1 cellular context compared by ENCODE assay signal in the genomic region with DNA sequence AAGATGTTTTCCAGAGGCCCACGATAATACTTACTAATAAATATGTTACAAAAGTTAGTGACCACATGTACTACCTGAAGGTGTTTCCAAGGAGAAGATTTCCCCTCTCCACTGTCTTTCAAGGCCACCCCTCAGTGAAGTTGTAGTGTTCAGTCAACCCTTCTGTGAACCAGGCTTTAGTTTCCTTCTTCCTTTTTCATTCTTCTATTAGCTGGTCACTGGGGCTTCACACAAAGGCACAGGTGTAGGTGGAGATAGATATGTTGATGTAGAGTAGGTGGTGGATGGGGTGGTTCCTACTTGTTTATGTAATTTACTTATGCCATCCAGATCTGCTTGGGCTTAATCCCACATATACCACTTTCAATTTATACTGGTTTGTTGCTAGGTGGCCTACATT.
TF ChIP-seq lines count a peak whose summit lies in the region.

No MANE protein-coding gene starts in this region.

TF ChIP-seq in GM12878, 131 proteins besides CTCF, POLR2A, EP300 and RAD21:
- TF ChIP-seq, protein P1, sequence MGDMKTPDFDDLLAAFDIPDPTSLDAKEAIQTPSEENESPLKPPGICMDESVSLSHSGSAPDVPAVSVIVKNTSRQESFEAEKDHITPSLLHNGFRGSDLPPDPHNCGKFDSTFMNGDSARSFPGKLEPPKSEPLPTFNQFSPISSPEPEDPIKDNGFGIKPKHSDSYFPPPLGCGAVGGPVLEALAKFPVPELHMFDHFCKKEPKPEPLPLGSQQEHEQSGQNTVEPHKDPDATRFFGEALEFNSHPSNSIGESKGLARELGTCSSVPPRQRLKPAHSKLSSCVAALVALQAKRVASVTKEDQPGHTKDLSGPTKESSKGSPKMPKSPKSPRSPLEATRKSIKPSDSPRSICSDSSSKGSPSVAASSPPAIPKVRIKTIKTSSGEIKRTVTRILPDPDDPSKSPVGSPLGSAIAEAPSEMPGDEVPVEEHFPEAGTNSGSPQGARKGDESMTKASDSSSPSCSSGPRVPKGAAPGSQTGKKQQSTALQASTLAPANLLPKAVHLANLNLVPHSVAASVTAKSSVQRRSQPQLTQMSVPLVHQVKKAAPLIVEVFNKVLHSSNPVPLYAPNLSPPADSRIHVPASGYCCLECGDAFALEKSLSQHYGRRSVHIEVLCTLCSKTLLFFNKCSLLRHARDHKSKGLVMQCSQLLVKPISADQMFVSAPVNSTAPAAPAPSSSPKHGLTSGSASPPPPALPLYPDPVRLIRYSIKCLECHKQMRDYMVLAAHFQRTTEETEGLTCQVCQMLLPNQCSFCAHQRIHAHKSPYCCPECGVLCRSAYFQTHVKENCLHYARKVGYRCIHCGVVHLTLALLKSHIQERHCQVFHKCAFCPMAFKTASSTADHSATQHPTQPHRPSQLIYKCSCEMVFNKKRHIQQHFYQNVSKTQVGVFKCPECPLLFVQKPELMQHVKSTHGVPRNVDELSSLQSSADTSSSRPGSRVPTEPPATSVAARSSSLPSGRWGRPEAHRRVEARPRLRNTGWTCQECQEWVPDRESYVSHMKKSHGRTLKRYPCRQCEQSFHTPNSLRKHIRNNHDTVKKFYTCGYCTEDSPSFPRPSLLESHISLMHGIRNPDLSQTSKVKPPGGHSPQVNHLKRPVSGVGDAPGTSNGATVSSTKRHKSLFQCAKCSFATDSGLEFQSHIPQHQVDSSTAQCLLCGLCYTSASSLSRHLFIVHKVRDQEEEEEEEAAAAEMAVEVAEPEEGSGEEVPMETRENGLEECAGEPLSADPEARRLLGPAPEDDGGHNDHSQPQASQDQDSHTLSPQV (IDR thresholded peaks at IDR 0.05): no peak
- TF ChIP-seq, protein P2, sequence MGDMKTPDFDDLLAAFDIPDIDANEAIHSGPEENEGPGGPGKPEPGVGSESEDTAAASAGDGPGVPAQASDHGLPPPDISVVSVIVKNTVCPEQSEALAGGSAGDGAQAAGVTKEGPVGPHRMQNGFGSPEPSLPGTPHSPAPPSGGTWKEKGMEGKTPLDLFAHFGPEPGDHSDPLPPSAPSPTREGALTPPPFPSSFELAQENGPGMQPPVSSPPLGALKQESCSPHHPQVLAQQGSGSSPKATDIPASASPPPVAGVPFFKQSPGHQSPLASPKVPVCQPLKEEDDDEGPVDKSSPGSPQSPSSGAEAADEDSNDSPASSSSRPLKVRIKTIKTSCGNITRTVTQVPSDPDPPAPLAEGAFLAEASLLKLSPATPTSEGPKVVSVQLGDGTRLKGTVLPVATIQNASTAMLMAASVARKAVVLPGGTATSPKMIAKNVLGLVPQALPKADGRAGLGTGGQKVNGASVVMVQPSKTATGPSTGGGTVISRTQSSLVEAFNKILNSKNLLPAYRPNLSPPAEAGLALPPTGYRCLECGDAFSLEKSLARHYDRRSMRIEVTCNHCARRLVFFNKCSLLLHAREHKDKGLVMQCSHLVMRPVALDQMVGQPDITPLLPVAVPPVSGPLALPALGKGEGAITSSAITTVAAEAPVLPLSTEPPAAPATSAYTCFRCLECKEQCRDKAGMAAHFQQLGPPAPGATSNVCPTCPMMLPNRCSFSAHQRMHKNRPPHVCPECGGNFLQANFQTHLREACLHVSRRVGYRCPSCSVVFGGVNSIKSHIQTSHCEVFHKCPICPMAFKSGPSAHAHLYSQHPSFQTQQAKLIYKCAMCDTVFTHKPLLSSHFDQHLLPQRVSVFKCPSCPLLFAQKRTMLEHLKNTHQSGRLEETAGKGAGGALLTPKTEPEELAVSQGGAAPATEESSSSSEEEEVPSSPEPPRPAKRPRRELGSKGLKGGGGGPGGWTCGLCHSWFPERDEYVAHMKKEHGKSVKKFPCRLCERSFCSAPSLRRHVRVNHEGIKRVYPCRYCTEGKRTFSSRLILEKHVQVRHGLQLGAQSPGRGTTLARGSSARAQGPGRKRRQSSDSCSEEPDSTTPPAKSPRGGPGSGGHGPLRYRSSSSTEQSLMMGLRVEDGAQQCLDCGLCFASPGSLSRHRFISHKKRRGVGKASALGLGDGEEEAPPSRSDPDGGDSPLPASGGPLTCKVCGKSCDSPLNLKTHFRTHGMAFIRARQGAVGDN (IDR thresholded peaks at IDR 0.05): no peak
- TF ChIP-seq ZZZ3 (IDR thresholded peaks at IDR 0.05; ENCODE audit: control insufficient read depth, insufficient read length, low read depth) (no peak), SMAD1 (IDR thresholded peaks at IDR 0.05; ENCODE audit: low read depth, partially characterized antibody) (no peak), ZNF217 (IDR thresholded peaks at IDR 0.05) (no peak), TCF12 (IDR thresholded peaks at IDR 0.05; ENCODE audit: low read depth, low read length) (no peak), JUNB (IDR thresholded peaks at IDR 0.05) (no peak), ZNF384 (IDR thresholded peaks at IDR 0.05; ENCODE audit: borderline replicate concordance, low read depth, low read length) (no peak), LARP7 (IDR thresholded peaks at IDR 0.05) (no peak), MYB (IDR thresholded peaks at IDR 0.05; ENCODE audit: borderline replicate concordance, low read depth, low read length) (no peak), NBN (IDR thresholded peaks at IDR 0.05) (no peak), TAF1 (IDR thresholded peaks at IDR 0.05; ENCODE audit: borderline replicate concordance, low read depth, low read length) (no peak), ATF7 (IDR thresholded peaks at IDR 0.05; ENCODE audit: low read depth) (no peak), HDAC2 (IDR thresholded peaks at IDR 0.05) (no peak)
- TF ChIP-seq, protein P3, sequence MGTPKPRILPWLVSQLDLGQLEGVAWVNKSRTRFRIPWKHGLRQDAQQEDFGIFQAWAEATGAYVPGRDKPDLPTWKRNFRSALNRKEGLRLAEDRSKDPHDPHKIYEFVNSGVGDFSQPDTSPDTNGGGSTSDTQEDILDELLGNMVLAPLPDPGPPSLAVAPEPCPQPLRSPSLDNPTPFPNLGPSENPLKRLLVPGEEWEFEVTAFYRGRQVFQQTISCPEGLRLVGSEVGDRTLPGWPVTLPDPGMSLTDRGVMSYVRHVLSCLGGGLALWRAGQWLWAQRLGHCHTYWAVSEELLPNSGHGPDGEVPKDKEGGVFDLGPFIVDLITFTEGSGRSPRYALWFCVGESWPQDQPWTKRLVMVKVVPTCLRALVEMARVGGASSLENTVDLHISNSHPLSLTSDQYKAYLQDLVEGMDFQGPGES (IDR thresholded peaks at IDR 0.05): no peak
- TF ChIP-seq, protein P4, sequence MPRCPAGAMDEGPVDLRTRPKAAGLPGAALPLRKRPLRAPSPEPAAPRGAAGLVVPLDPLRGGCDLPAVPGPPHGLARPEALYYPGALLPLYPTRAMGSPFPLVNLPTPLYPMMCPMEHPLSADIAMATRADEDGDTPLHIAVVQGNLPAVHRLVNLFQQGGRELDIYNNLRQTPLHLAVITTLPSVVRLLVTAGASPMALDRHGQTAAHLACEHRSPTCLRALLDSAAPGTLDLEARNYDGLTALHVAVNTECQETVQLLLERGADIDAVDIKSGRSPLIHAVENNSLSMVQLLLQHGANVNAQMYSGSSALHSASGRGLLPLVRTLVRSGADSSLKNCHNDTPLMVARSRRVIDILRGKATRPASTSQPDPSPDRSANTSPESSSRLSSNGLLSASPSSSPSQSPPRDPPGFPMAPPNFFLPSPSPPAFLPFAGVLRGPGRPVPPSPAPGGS (IDR thresholded peaks at IDR 0.05; ENCODE audit: borderline replicate concordance, insufficient read depth, low read depth, low read length, poor library complexity, severe bottlenecking): no peak
- TF ChIP-seq, protein P5, sequence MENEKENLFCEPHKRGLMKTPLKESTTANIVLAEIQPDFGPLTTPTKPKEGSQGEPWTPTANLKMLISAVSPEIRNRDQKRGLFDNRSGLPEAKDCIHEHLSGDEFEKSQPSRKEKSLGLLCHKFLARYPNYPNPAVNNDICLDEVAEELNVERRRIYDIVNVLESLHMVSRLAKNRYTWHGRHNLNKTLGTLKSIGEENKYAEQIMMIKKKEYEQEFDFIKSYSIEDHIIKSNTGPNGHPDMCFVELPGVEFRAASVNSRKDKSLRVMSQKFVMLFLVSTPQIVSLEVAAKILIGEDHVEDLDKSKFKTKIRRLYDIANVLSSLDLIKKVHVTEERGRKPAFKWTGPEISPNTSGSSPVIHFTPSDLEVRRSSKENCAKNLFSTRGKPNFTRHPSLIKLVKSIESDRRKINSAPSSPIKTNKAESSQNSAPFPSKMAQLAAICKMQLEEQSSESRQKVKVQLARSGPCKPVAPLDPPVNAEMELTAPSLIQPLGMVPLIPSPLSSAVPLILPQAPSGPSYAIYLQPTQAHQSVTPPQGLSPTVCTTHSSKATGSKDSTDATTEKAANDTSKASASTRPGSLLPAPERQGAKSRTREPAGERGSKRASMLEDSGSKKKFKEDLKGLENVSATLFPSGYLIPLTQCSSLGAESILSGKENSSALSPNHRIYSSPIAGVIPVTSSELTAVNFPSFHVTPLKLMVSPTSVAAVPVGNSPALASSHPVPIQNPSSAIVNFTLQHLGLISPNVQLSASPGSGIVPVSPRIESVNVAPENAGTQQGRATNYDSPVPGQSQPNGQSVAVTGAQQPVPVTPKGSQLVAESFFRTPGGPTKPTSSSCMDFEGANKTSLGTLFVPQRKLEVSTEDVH (IDR thresholded peaks at IDR 0.05; ENCODE audit: low read depth, partially characterized antibody): no peak
- TF ChIP-seq, protein P6, sequence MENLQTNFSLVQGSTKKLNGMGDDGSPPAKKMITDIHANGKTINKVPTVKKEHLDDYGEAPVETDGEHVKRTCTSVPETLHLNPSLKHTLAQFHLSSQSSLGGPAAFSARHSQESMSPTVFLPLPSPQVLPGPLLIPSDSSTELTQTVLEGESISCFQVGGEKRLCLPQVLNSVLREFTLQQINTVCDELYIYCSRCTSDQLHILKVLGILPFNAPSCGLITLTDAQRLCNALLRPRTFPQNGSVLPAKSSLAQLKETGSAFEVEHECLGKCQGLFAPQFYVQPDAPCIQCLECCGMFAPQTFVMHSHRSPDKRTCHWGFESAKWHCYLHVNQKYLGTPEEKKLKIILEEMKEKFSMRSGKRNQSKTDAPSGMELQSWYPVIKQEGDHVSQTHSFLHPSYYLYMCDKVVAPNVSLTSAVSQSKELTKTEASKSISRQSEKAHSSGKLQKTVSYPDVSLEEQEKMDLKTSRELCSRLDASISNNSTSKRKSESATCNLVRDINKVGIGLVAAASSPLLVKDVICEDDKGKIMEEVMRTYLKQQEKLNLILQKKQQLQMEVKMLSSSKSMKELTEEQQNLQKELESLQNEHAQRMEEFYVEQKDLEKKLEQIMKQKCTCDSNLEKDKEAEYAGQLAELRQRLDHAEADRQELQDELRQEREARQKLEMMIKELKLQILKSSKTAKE (IDR thresholded peaks at IDR 0.05; ENCODE audit: low read depth, poor library complexity, severe bottlenecking): no peak
- TF ChIP-seq, protein P7, sequence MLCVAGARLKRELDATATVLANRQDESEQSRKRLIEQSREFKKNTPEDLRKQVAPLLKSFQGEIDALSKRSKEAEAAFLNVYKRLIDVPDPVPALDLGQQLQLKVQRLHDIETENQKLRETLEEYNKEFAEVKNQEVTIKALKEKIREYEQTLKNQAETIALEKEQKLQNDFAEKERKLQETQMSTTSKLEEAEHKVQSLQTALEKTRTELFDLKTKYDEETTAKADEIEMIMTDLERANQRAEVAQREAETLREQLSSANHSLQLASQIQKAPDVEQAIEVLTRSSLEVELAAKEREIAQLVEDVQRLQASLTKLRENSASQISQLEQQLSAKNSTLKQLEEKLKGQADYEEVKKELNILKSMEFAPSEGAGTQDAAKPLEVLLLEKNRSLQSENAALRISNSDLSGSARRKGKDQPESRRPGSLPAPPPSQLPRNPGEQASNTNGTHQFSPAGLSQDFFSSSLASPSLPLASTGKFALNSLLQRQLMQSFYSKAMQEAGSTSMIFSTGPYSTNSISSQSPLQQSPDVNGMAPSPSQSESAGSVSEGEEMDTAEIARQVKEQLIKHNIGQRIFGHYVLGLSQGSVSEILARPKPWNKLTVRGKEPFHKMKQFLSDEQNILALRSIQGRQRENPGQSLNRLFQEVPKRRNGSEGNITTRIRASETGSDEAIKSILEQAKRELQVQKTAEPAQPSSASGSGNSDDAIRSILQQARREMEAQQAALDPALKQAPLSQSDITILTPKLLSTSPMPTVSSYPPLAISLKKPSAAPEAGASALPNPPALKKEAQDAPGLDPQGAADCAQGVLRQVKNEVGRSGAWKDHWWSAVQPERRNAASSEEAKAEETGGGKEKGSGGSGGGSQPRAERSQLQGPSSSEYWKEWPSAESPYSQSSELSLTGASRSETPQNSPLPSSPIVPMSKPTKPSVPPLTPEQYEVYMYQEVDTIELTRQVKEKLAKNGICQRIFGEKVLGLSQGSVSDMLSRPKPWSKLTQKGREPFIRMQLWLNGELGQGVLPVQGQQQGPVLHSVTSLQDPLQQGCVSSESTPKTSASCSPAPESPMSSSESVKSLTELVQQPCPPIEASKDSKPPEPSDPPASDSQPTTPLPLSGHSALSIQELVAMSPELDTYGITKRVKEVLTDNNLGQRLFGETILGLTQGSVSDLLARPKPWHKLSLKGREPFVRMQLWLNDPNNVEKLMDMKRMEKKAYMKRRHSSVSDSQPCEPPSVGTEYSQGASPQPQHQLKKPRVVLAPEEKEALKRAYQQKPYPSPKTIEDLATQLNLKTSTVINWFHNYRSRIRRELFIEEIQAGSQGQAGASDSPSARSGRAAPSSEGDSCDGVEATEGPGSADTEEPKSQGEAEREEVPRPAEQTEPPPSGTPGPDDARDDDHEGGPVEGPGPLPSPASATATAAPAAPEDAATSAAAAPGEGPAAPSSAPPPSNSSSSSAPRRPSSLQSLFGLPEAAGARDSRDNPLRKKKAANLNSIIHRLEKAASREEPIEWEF (IDR thresholded peaks at IDR 0.05; ENCODE audit: insufficient replicate concordance, low read depth, low read length): no peak
- TF ChIP-seq, protein P8, sequence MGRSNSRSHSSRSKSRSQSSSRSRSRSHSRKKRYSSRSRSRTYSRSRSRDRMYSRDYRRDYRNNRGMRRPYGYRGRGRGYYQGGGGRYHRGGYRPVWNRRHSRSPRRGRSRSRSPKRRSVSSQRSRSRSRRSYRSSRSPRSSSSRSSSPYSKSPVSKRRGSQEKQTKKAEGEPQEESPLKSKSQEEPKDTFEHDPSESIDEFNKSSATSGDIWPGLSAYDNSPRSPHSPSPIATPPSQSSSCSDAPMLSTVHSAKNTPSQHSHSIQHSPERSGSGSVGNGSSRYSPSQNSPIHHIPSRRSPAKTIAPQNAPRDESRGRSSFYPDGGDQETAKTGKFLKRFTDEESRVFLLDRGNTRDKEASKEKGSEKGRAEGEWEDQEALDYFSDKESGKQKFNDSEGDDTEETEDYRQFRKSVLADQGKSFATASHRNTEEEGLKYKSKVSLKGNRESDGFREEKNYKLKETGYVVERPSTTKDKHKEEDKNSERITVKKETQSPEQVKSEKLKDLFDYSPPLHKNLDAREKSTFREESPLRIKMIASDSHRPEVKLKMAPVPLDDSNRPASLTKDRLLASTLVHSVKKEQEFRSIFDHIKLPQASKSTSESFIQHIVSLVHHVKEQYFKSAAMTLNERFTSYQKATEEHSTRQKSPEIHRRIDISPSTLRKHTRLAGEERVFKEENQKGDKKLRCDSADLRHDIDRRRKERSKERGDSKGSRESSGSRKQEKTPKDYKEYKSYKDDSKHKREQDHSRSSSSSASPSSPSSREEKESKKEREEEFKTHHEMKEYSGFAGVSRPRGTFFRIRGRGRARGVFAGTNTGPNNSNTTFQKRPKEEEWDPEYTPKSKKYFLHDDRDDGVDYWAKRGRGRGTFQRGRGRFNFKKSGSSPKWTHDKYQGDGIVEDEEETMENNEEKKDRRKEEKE (IDR thresholded peaks at IDR 0.05): no peak
TF ChIP-seq in GM12878: peak in this region for 0.
